Comparison of ENCODE assay signal across 27 cellular contexts in genomic region chr3:102553876-102554275, GRCh38.
"Had no signal": no experiment of that assay in that cellular context is flagged by ENCODE, and none has a peak within 500 bp of the region (broad histone marks: within the 10 kb centered on the region; RNA-seq: fewer than 3 reads in every experiment).

No MANE protein-coding gene starts in this region.

- H3K27ac ChIP-seq: stomach, suprapubic skin, testis, thoracic aorta, thyroid gland, tibial artery, tibial nerve, transverse colon, upper lobe of left lung, upper lobe of right lung, uterus, vagina had no signal

- H3K36me3 ChIP-seq: stomach, suprapubic skin, thoracic aorta, thyroid gland, tibial artery, tibial nerve, transverse colon, upper lobe of left lung, upper lobe of right lung, uterus, vagina had no signal

- ATAC-seq: stimulated activated effector memory CD8-positive, alpha-beta T cell treated with anti-CD3 and anti-CD28 coated beads, Interleukin-12 subunit alpha, Interleukin-12 subunit beta, amount 100 ng/mL, for 72 hours; stimulated activated memory B cell treated with anti-CD40 and anti-IgM and Interleukin-4, amounts not matched to agents 10 μg/mL and 1 μg/mL and 100 μg/mL, for 72 hours; stimulated activated naive B cell treated with anti-CD40 and anti-IgM and Interleukin-4, amounts not matched to agents 10 μg/mL and 1 μg/mL and 100 μg/mL, for 72 hours; stimulated activated naive CD8-positive, alpha-beta T cell treated with anti-CD3 and anti-CD28 coated beads, Interleukin-15, amount 100 ng/mL, for 72 hours; stimulated activated naive CD8-positive, alpha-beta T cell treated with anti-CD3 and anti-CD28 coated beads, Interleukin-15, Interleukin-2, amounts not matched to agents 100 U/mL and 50 U/mL, for 24 hours; upper lobe of right lung had no signal

- DNase-seq: stimulated activated CD4-positive, alpha-beta T cell treated with anti-CD3 and anti-CD28 coated beads, Interleukin-2, amount 100 ng/mL, for 48 hours; stimulated activated CD4-positive, alpha-beta T cell treated with anti-CD3 and anti-CD28 coated beads, Interleukin-4, amount 100 ng/mL, for 1 hour; stimulated activated CD4-positive, alpha-beta T cell treated with anti-CD3 and anti-CD28 coated beads, Interleukin-4, amount 100 ng/mL, for 24 hours; stimulated activated CD4-positive, alpha-beta T cell treated with anti-CD3 and anti-CD28 coated beads, Interleukin-4, amount 100 ng/mL, for 4 hours; stimulated activated CD8-positive, alpha-beta memory T cell treated with anti-CD3 and anti-CD28 coated beads, Interleukin-4, amount 100 ng/mL, for 48 hours; stimulated activated naive B cell treated with anti-CD40 and anti-IgM and Interleukin-4, amounts not matched to agents 10 μg/mL and 1 μg/mL and 100 μg/mL, for 72 hours; stimulated activated naive CD4-positive, alpha-beta T cell; stimulated activated naive CD4-positive, alpha-beta T cell treated with Interleukin-2 at 50 U/mL for 16 hours; stimulated activated naive CD8-positive, alpha-beta T cell treated with anti-CD3 and anti-CD28 coated beads, Interleukin-15, amount 100 ng/mL, for 72 hours; stimulated activated naive CD8-positive, alpha-beta T cell treated with anti-CD3 and anti-CD28 coated beads, Interleukin-15, Interleukin-2, amounts not matched to agents 100 U/mL and 50 U/mL, for 24 hours; stomach; substantia nigra; testis; thyroid gland; tibial artery; transverse colon; trophoblast cell; upper lobe of left lung; upper lobe of right lung; uterus had no signal

- H3K9me3 ChIP-seq: stomach, suprapubic skin, testis, thoracic aorta, thyroid gland, tibial artery, tibial nerve, transverse colon, upper lobe of left lung, upper lobe of right lung, uterus, vagina had no signal

- H3K4me1 ChIP-seq: stomach, suprapubic skin, testis, thyroid gland, tibial artery, tibial nerve, transverse colon, upper lobe of left lung, upper lobe of right lung, uterus, vagina had no signal

- H3K4me3 ChIP-seq: stomach, suprapubic skin, testis, thoracic aorta, thyroid gland, tibial artery, tibial nerve, transverse colon, upper lobe of left lung, upper lobe of right lung, uterus, vagina had no signal

- FAIRE-seq: urothelium cell line had no signal

- H3K27me3 ChIP-seq: stomach, suprapubic skin, testis, thyroid gland, tibial artery, tibial nerve, transverse colon, upper lobe of left lung, upper lobe of right lung, uterus, vagina had no signal
